17 cellular contexts compared by ENCODE assay signal in the genomic region with DNA sequence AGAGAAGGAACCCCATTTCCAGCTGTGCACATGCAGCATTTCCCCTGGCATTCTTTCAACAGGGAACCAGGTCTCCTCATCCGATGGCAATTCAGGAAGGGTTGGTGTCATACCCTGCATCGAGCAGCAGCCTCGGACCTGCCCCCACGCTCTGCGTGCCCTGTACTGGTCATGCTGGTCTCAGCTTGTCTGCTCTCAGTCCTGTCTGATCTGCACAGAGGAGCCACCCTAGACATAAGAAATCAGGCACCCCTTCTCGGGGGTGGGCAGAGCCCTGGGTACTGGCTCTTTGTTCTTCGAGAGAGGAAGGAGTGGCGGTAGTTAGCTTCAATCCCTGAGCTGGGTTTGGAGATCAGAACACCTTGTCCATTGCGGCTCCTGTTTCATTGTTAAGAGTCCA.
DNase-seq lines count a peak whose midpoint lies in the region; ATAC-seq and TF ChIP-seq lines count a peak whose summit lies in the region.
"Had no signal": no experiment of that assay in that cellular context is flagged by ENCODE, and none has a peak within 500 bp of the region (broad histone marks: within the 10 kb centered on the region; RNA-seq: fewer than 3 reads in every experiment).

No MANE protein-coding gene starts in this region.

- intact Hi-C loops in natural killer cell (cut with micrococcal nuclease) = no loop called here
- intact Hi-C loops in upper lobe of right lung (cut with DNase I) = no loop called here
- intact Hi-C loops in ovary (cut with DNase I) = no loop called here

- peaks cover 12% of the 10 kb centered on the region for H3K36me3 Mint-ChIP-seq in activated naive CD4-positive, alpha-beta T cell treated with anti-CD3 and anti-CD28 coated beads, Interleukin-2, amount 10 ng/mL, durations not matched to agents 7 days and 5 days
- peaks cover 19% of the 10 kb centered on the region for H3K36me3 Mint-ChIP-seq in activated CD8-positive, alpha-beta T cell treated with anti-CD3 and anti-CD28 coated beads, Interleukin-2, amount 10 ng/mL, durations not matched to agents 7 days and 5 days (ENCODE audit: low read depth)
- no peaks in the 10 kb centered on the region for H3K36me3 Mint-ChIP-seq in natural killer cell

- POLR2A ChIA-PET in activated CD8-positive, alpha-beta T cell treated with anti-CD3 and anti-CD28 coated beads, Interleukin-2, amount 10 ng/mL, durations not matched to agents 7 days and 5 days (lab: Charles Lee) = interaction anchor here (0.9 kb wide), 1 partner anchor 14 kb away, joined by 3 read pairs; no protein-coding TSS in a partner anchor

- no peak overlapping the region for H3K4me3 Mint-ChIP-seq in activated naive CD4-positive, alpha-beta T cell treated with anti-CD3 and anti-CD28 coated beads, Interleukin-2, amount 10 ng/mL, durations not matched to agents 7 days and 5 days
- H3K4me3 Mint-ChIP-seq in activated CD8-positive, alpha-beta T cell treated with anti-CD3 and anti-CD28 coated beads, Interleukin-2, amount 10 ng/mL, durations not matched to agents 7 days and 5 days = no peak overlapping the region
- H3K4me3 Mint-ChIP-seq in natural killer cell = no peak overlapping the region
- H3K4me3 Mint-ChIP-seq: CD4-positive, alpha-beta T cell had no signal

- peaks cover 6% of the 10 kb centered on the region for H3K9me3 Mint-ChIP-seq in activated naive CD4-positive, alpha-beta T cell treated with anti-CD3 and anti-CD28 coated beads, Interleukin-2, amount 10 ng/mL, durations not matched to agents 7 days and 5 days
- no peaks in the 10 kb centered on the region for H3K9me3 Mint-ChIP-seq in activated CD8-positive, alpha-beta T cell treated with anti-CD3 and anti-CD28 coated beads, Interleukin-2, amount 10 ng/mL, durations not matched to agents 7 days and 5 days (ENCODE audit: insufficient read depth)
- H3K9me3 Mint-ChIP-seq in natural killer cell = no peaks in the 10 kb centered on the region

- H3K27ac ChIP-seq in upper lobe of right lung = no peak overlapping the region
- H3K27ac ChIP-seq in ovary = no peak overlapping the region
- H3K27ac ChIP-seq: A549, SJCRH30 had no signal

- H3K9me3 ChIP-seq in upper lobe of right lung = no peaks in the 10 kb centered on the region
- H3K9me3 ChIP-seq in ovary = no peaks in the 10 kb centered on the region
- H3K9me3 ChIP-seq: Caco-2, SJCRH30 had no signal

- CTCF ChIA-PET in activated naive CD4-positive, alpha-beta T cell treated with anti-CD3 and anti-CD28 coated beads, Interleukin-2, amount 10 ng/mL, durations not matched to agents 7 days and 5 days (lab: Charles Lee) = no interaction called here
- CTCF ChIA-PET in activated CD8-positive, alpha-beta T cell treated with anti-CD3 and anti-CD28 coated beads, Interleukin-2, amount 10 ng/mL, durations not matched to agents 7 days and 5 days (lab: Charles Lee) = interaction anchor here (0.9 kb wide), 1 partner anchor 103 kb away, joined by 3 read pairs; no protein-coding TSS in a partner anchor

- ATAC-seq in activated CD8-positive, alpha-beta T cell treated with anti-CD3 and anti-CD28 coated beads, Interleukin-2, amount 10 ng/mL, durations not matched to agents 7 days and 5 days = peak; percentile 57
- peak in 2 of 3 donors; percentile 24 to 45 for ATAC-seq in natural killer cell
- ATAC-seq in upper lobe of right lung = peak; percentile 35
- ATAC-seq: PC-3 had no signal

- no peaks in the 10 kb centered on the region for H3K27me3 ChIP-seq in upper lobe of right lung
- H3K27me3 ChIP-seq in ovary = no peaks in the 10 kb centered on the region
- H3K27me3 ChIP-seq: SJCRH30 had no signal

- 84 to 90% (median 85%) methylated on average over 9 of the region's 9 CpGs for WGBS in ovary, 3 donors

- TF ChIP-seq CTCF in natural killer cell (IDR thresholded peaks at IDR 0.05) (no peak), upper lobe of right lung (IDR thresholded peaks at IDR 0.05) (no peak), ovary (IDR thresholded peaks at IDR 0.05) (no peak)

- DNase-seq in activated naive CD4-positive, alpha-beta T cell treated with anti-CD3 and anti-CD28 coated beads, Interleukin-2, amount 10 ng/mL, durations not matched to agents 7 days and 5 days = peak; percentile 32
- DNase-seq in activated naive CD4-positive, alpha-beta T cell treated with anti-CD3 and anti-CD28 coated beads, Interleukin-2, amount 50 U/mL, for 16 hours = no peak
- DNase-seq in activated CD8-positive, alpha-beta T cell treated with anti-CD3 and anti-CD28 coated beads, Interleukin-2, amount 10 ng/mL, durations not matched to agents 7 days and 5 days = peak; percentile 35
- no peak for DNase-seq in natural killer cell
- no peak for DNase-seq in upper lobe of right lung
- DNase-seq in ovary = no peak
- DNase-seq in NK-92 (lab: John Stamatoyannopoulos, UW; ENCODE audit: unreplicated experiment) = no peak
- DNase-seq: Caco-2; CD4-positive, alpha-beta T cell; GF-D8; H7; NCI-H1092 treated with DMSO at 0.1 percent for 48 hours; NCI-H226; NCI-H524; PC-3; SJCRH30 had no signal

- H3K27ac Mint-ChIP-seq in activated naive CD4-positive, alpha-beta T cell treated with anti-CD3 and anti-CD28 coated beads, Interleukin-2, amount 10 ng/mL, durations not matched to agents 7 days and 5 days = no peak overlapping the region
- no peak overlapping the region for H3K27ac Mint-ChIP-seq in activated CD8-positive, alpha-beta T cell treated with anti-CD3 and anti-CD28 coated beads, Interleukin-2, amount 10 ng/mL, durations not matched to agents 7 days and 5 days
- H3K27ac Mint-ChIP-seq in natural killer cell = no peak overlapping the region
- H3K27ac Mint-ChIP-seq: CD4-positive, alpha-beta T cell had no signal

- H3K4me3 ChIP-seq in upper lobe of right lung = no peak overlapping the region
- H3K4me3 ChIP-seq in ovary = no peak overlapping the region
- H3K4me3 ChIP-seq: A549, SJCRH30 had no signal

- H3K4me1 Mint-ChIP-seq in activated naive CD4-positive, alpha-beta T cell treated with anti-CD3 and anti-CD28 coated beads, Interleukin-2, amount 10 ng/mL, durations not matched to agents 7 days and 5 days = peaks cover 4% of the 10 kb centered on the region
- peaks cover 2% of the 10 kb centered on the region for H3K4me1 Mint-ChIP-seq in activated CD8-positive, alpha-beta T cell treated with anti-CD3 and anti-CD28 coated beads, Interleukin-2, amount 10 ng/mL, durations not matched to agents 7 days and 5 days (ENCODE audit: low read depth)
- peaks cover 0 to 6% of the 10 kb centered on the region in 2 donors for H3K4me1 Mint-ChIP-seq in natural killer cell

- TF ChIP-seq POLR2A in ovary (IDR thresholded peaks at IDR 0.05) = no peak

- TF ChIP-seq EP300 in ovary (IDR thresholded peaks at IDR 0.05) = no peak

- peaks cover 16% of the 10 kb centered on the region for H3K27me3 Mint-ChIP-seq in activated naive CD4-positive, alpha-beta T cell treated with anti-CD3 and anti-CD28 coated beads, Interleukin-2, amount 10 ng/mL, durations not matched to agents 7 days and 5 days
- no peaks in the 10 kb centered on the region for H3K27me3 Mint-ChIP-seq in activated CD8-positive, alpha-beta T cell treated with anti-CD3 and anti-CD28 coated beads, Interleukin-2, amount 10 ng/mL, durations not matched to agents 7 days and 5 days (ENCODE audit: low read depth)
- no peaks in the 10 kb centered on the region for H3K27me3 Mint-ChIP-seq in natural killer cell (ENCODE audit: low read depth in 2 of 2)
- H3K27me3 Mint-ChIP-seq: CD4-positive, alpha-beta T cell had no signal

- H3K36me3 ChIP-seq in upper lobe of right lung (peaks cover 18% of the 10 kb centered on the region), ovary (no peaks in the 10 kb centered on the region)
- H3K36me3 ChIP-seq: SJCRH30 had no signal

- H3K4me1 ChIP-seq in upper lobe of right lung (peaks cover 4% of the 10 kb centered on the region), ovary (ENCODE audit: insufficient read depth) (peaks cover 14% of the 10 kb centered on the region)
- H3K4me1 ChIP-seq: A549, Caco-2 had no signal

Comparison
In these comparisons a context has a peak if more than half of its experiments do, and no peak if none do; other contexts are left out.
1. DNase-seq: peak in activated naive CD4-positive, alpha-beta T cell treated with anti-CD3 and anti-CD28 coated beads, Interleukin-2, amount 10 ng/mL, durations not matched to agents 7 days and 5 days (single experiment) and activated CD8-positive, alpha-beta T cell treated with anti-CD3 and anti-CD28 coated beads, Interleukin-2, amount 10 ng/mL, durations not matched to agents 7 days and 5 days (single experiment); none in activated naive CD4-positive, alpha-beta T cell treated with anti-CD3 and anti-CD28 coated beads, Interleukin-2, amount 50 U/mL, for 16 hours (single experiment), natural killer cell (single experiment), upper lobe of right lung (single experiment), ovary (0 of 5) and NK-92 (single experiment).
2. Peak in every context shown above with its lines, with median percentiles within 50 percentile points of each other: ATAC-seq.